In the genomic region with DNA sequence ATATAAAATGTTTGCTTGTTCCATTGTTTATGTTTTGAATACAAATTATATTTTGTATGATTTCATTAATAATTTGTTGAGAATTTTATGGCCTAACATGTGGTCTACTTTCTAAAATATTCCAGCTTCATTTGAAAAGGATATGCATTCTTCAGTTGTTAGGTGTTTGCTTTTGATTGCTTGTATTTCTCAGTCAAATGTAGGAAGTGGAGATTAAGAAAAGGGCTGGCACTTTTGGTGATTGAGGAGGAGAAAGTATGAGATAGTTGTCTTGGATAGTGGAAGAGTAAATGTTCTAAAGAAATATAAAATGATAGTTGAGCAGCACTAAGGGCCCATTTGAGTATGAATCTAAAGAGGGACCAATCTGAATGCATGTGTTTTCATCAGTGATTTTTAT, we compare ENCODE assay signal across 1 cellular context.
TF ChIP-seq lines count a peak whose summit lies in the region.

No MANE protein-coding gene starts in this region.

TF ChIP-seq in GM12878, 131 proteins besides CTCF, POLR2A, EP300 and RAD21 (continued from another document):
- TF ChIP-seq, protein P1, sequence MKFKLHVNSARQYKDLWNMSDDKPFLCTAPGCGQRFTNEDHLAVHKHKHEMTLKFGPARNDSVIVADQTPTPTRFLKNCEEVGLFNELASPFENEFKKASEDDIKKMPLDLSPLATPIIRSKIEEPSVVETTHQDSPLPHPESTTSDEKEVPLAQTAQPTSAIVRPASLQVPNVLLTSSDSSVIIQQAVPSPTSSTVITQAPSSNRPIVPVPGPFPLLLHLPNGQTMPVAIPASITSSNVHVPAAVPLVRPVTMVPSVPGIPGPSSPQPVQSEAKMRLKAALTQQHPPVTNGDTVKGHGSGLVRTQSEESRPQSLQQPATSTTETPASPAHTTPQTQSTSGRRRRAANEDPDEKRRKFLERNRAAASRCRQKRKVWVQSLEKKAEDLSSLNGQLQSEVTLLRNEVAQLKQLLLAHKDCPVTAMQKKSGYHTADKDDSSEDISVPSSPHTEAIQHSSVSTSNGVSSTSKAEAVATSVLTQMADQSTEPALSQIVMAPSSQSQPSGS (IDR thresholded peaks at IDR 0.05; ENCODE audit: low read length) = no peak
- TF ChIP-seq DPF2 (IDR thresholded peaks at IDR 0.05) (no peak), HDAC2 (IDR thresholded peaks at IDR 0.05) (no peak), FOXK2 (IDR thresholded peaks at IDR 0.05) (no peak)
